ENCODE assay signal across 8 cellular contexts in genomic region chr6:159789377-159790148, GRCh38.
DNase-seq lines count a peak whose midpoint lies in the region; ATAC-seq and TF ChIP-seq lines count a peak whose summit lies in the region.

Gene TCP1 (minus strand): TSS chr6:159789602. CDS start chr6:159789468, 134 bp downstream.

- H3K4me1 Mint-ChIP-seq in activated naive CD4-positive, alpha-beta T cell treated with anti-CD3 and anti-CD28 coated beads, Interleukin-2, amount 50 U/mL, for 24 hours: peaks cover 66% of the 10 kb centered on the region

- DNase-seq in GM06990 (ENCODE audit: extremely low read depth, insufficient read length) (peak; percentile 97), NCI-H1092 (lab: John Stamatoyannopoulos, UW) (peak; percentile 100), germinal center (ENCODE audit: low spot score) (peak; percentile 94), non-pigmented ciliary epithelial cell (ENCODE audit: low read depth) (peak; percentile 99), superior temporal gyrus (ENCODE audit: extremely low spot score) (peak; percentile 100)

- H3K9me3 Mint-ChIP-seq in activated naive CD4-positive, alpha-beta T cell treated with anti-CD3 and anti-CD28 coated beads, Interleukin-2, amount 50 U/mL, for 24 hours: no peaks in the 10 kb centered on the region

- no peak for TF ChIP-seq CTCF in GM06990 (IDR thresholded peaks at IDR 0.05; ENCODE audit: insufficient read depth, low read length, poor library complexity, severe bottlenecking)

- H3K27me3 Mint-ChIP-seq in activated naive CD4-positive, alpha-beta T cell treated with anti-CD3 and anti-CD28 coated beads, Interleukin-2, amount 50 U/mL, for 24 hours: no peaks in the 10 kb centered on the region

- H3K36me3 ChIP-seq in GM06990 (ENCODE audit: control insufficient read depth, insufficient read depth, low read length): peaks cover 4% of the 10 kb centered on the region

- peak within 1 kb of the TSS; percentile 98 for H3K27ac Mint-ChIP-seq in activated naive CD4-positive, alpha-beta T cell treated with anti-CD3 and anti-CD28 coated beads, Interleukin-2, amount 50 U/mL, for 24 hours

- peak within 1 kb of the TSS; percentile 99 for H3K4me3 ChIP-seq in GM06990 (replicated peaks; ENCODE audit: low read depth, low read length)

- H3K27me3 ChIP-seq in GM06990 (replicated peaks; ENCODE audit: control insufficient read depth, insufficient read depth, low read length): no peaks in the 10 kb centered on the region

- peak within 1 kb of the TSS; percentile 99 for H3K4me3 Mint-ChIP-seq in activated naive CD4-positive, alpha-beta T cell treated with anti-CD3 and anti-CD28 coated beads, Interleukin-2, amount 50 U/mL, for 24 hours

- peak; percentile 71 for ATAC-seq in HG02588 (IDR thresholded peaks at IDR 0.05; ENCODE audit: unreplicated experiment)
- ATAC-seq in SK-N-SH treated with all-trans-retinoic acid at 6 μM for 48 hours: peak; percentile 90

- peaks cover 31% of the 10 kb centered on the region for H3K36me3 Mint-ChIP-seq in activated naive CD4-positive, alpha-beta T cell treated with anti-CD3 and anti-CD28 coated beads, Interleukin-2, amount 50 U/mL, for 24 hours

TF ChIP-seq in SK-N-SH treated with all-trans-retinoic acid at 6 μM for 48 hours, 23 proteins besides CTCF, POLR2A, EP300 and RAD21:
- no peak for TF ChIP-seq ZC3H10 (CRISPR knock-in tag; IDR thresholded peaks at IDR 0.05)
- no peak for TF ChIP-seq PATZ1 (CRISPR knock-in tag; IDR thresholded peaks at IDR 0.05; ENCODE audit: borderline replicate concordance)
- TF ChIP-seq ZNF565 (CRISPR knock-in tag; conservative IDR thresholded peaks at IDR 0.05; ENCODE audit: low read depth): no peak
- no peak for TF ChIP-seq RARB (CRISPR knock-in tag; IDR thresholded peaks at IDR 0.05)

Comparison
In these comparisons a context has a peak if more than half of its experiments do, and no peak if none do; other contexts are left out.
1. Peak in every context shown above with its lines: DNase-seq, ATAC-seq and H3K4me3 ChIP-seq.